In genomic region chr1:203557390-203557789, GRCh38 we compare ENCODE assay signal across 12 cellular contexts.
DNase-seq lines count a peak whose midpoint lies in the region; ATAC-seq and TF ChIP-seq lines count a peak whose summit lies in the region.
"Had no signal": no experiment of that assay in that cellular context is flagged by ENCODE, and none has a peak within 500 bp of the region (broad histone marks: within the 10 kb centered on the region; RNA-seq: fewer than 3 reads in every experiment).

No MANE protein-coding gene starts in this region.

- H3K9me3 Mint-ChIP-seq in HFFc6, result no peaks in the 10 kb centered on the region

- H3K4me1 Mint-ChIP-seq in HFFc6 (ENCODE audit: low read depth), result peaks cover 75% of the 10 kb centered on the region

- H3K36me3 Mint-ChIP-seq in HFFc6 (ENCODE audit: low read depth), result no peaks in the 10 kb centered on the region

- DNase-seq in HFFc6, result peak; percentile 90
- peak; percentile 91 for DNase-seq in kidney glomerular epithelial cell (lab: John Stamatoyannopoulos, UW)
- DNase-seq in stromal cell of bone marrow (ENCODE audit: low read depth), result peak; percentile 80
- DNase-seq in NCI-H1417 treated with DMSO at 0.1 percent for 48 hours (lab: John Stamatoyannopoulos, UW), result no peak
- DNase-seq in NCI-H1105 (lab: John Stamatoyannopoulos, UW), result no peak
- DNase-seq: activated T-cell treated with anti-CD3 and anti-CD28 coated beads, Interleukin-2, amount 50 U/mL, for 48 hours; foreskin melanocyte; NCI-H1105 treated with DMSO at 0.1 percent for 48 hours; stimulated activated CD8-positive, alpha-beta memory T cell treated with anti-CD3 and anti-CD28 coated beads, Interleukin-4, amount 100 ng/mL, for 48 hours had no signal

- TF ChIP-seq CTCF in HFFc6 (IDR thresholded peaks at IDR 0.05), result no peak

- H3K27me3 Mint-ChIP-seq in HFFc6 (ENCODE audit: insufficient read depth), result peaks cover 1% of the 10 kb centered on the region; the same call in 1 of the 2 replicates

- H3K4me3 Mint-ChIP-seq in HFFc6, result peak overlapping the region; percentile 84

- peak overlapping the region; percentile 99 for H3K27ac Mint-ChIP-seq in HFFc6

- H3K27ac ChIP-seq in cingulate gyrus (ENCODE audit: low read depth, low read length), result peak overlapping the region; percentile 50

- ATAC-seq in HG03460 (IDR thresholded peaks at IDR 0.05; ENCODE audit: unreplicated experiment), result no peak
- ATAC-seq in HG02642 (IDR thresholded peaks at IDR 0.05; ENCODE audit: poor library complexity, unreplicated experiment), result no peak

Comparison
In these comparisons a context has a peak if more than half of its experiments do, and no peak if none do; other contexts are left out.
1. DNase-seq: peak in HFFc6 (single experiment), kidney glomerular epithelial cell (single experiment) and stromal cell of bone marrow (single experiment); none in NCI-H1417 treated with DMSO at 0.1 percent for 48 hours (single experiment) and NCI-H1105 (single experiment).